10 cellular contexts compared by ENCODE assay signal in genomic region chr12:110253176-110253575, GRCh38. TPM values are rescaled to one million over a fixed set of nuclear protein-coding genes. Genes with fewer than 3 reads are reported as not detected.
DNase-seq lines count a peak whose midpoint lies in the region; ATAC-seq and TF ChIP-seq lines count a peak whose summit lies in the region.
"Had no signal": no experiment of that assay in that cellular context is flagged by ENCODE, and none has a peak within 500 bp of the region (broad histone marks: within the 10 kb centered on the region; RNA-seq: fewer than 3 reads in every experiment).

No MANE protein-coding gene starts in this region.

- peaks cover 6% of the 10 kb centered on the region for H3K27me3 Mint-ChIP-seq in GM23338 (ENCODE audit: insufficient read depth, low read depth, poor library complexity)

- DNase-seq in GM23338 (ENCODE audit: low spot score) (no peak), coronary artery (ENCODE audit: low spot score) (peak; percentile 84), left colon (peak; percentile 34 to 46), sigmoid colon (peak; percentile 79), NCI-H2227 treated with DMSO at 0.1 percent for 48 hours (lab: John Stamatoyannopoulos, UW) (no peak)
- no peak for DNase-seq in activated CD4-positive, alpha-beta T cell treated with anti-CD3 and anti-CD28 coated beads for 4 hours
- DNase-seq: NCI-H1092 treated with DMSO at 0.1 percent for 48 hours had no signal

- TF ChIP-seq POLR2A in sigmoid colon (IDR thresholded peaks at IDR 0.05), result no peak

- TF ChIP-seq CTCF in GM23338 (conservative IDR thresholded peaks at IDR 0.05; ENCODE audit: low read depth in 2 of 2), result no peak
- TF ChIP-seq CTCF in coronary artery (IDR thresholded peaks at IDR 0.05), result no peak
- no peak for TF ChIP-seq CTCF in sigmoid colon (IDR thresholded peaks at IDR 0.05)

- H3K4me3 ChIP-seq in GM23338 (no peak overlapping the region), coronary artery (peak overlapping the region; percentile 40), sigmoid colon (no peak overlapping the region)
- H3K4me3 ChIP-seq: neural progenitor cell had no signal

- no peaks in the 10 kb centered on the region for H3K27me3 ChIP-seq in GM23338 (ENCODE audit: insufficient read depth)
- H3K27me3 ChIP-seq in sigmoid colon, result no peaks in the 10 kb centered on the region
- H3K27me3 ChIP-seq: neural progenitor cell had no signal

- H3K4me1 ChIP-seq in GM23338 (ENCODE audit: insufficient read depth) (no peaks in the 10 kb centered on the region), sigmoid colon (peaks cover 0 to 26% (median 16%) of the 10 kb centered on the region in 4 donors)
- H3K4me1 ChIP-seq: neural progenitor cell had no signal

- H3K27ac ChIP-seq in GM23338 (ENCODE audit: low read depth), result peak overlapping the region; percentile 51; the same call in 1 of the 2 replicates
- peak overlapping the region; percentile 85 to 87 for H3K27ac ChIP-seq in coronary artery
- H3K27ac ChIP-seq in sigmoid colon, result peak overlapping the region; percentile 39 to 58 (median 47)
- H3K27ac ChIP-seq: neural progenitor cell had no signal

- no peaks in the 10 kb centered on the region for H3K9me3 Mint-ChIP-seq in GM23338
- H3K9me3 Mint-ChIP-seq: neural progenitor cell had no signal

- H2AFZ ChIP-seq in GM23338, result no peak overlapping the region
- H2AFZ ChIP-seq: neural progenitor cell had no signal

- no peak overlapping the region for H3K4me2 ChIP-seq in GM23338
- H3K4me2 ChIP-seq: neural progenitor cell had no signal

- ATAC-seq in GM23338, result no peak
- ATAC-seq in left colon, result no peak
- ATAC-seq in HG03139 (IDR thresholded peaks at IDR 0.05; ENCODE audit: unreplicated experiment), result no peak
- no peak for ATAC-seq in HG03159 (IDR thresholded peaks at IDR 0.05; ENCODE audit: unreplicated experiment)

- no peaks in the 10 kb centered on the region for H3K36me3 Mint-ChIP-seq in GM23338 (ENCODE audit: low read depth)

- peak in 2 of 4 donors; percentile 35 to 70 for TF ChIP-seq EP300 in sigmoid colon (IDR thresholded peaks at IDR 0.05)

- H3K4me1 Mint-ChIP-seq in GM23338, result peaks cover 4% of the 10 kb centered on the region; the same call in 1 of the 3 replicates

- intact Hi-C loops in left colon (cut with DNase I, micrococcal nuclease), result no loop called here
- intact Hi-C loops in sigmoid colon (cut with DNase I), result no loop called here

- no peaks in the 10 kb centered on the region for H4K20me1 ChIP-seq in GM23338 (replicated peaks; ENCODE audit: insufficient read depth)

- no peaks in the 10 kb centered on the region for H3K9me2 ChIP-seq in GM23338 (ENCODE audit: insufficient read depth)

- no peaks in the 10 kb centered on the region for H3F3A ChIP-seq in GM23338 (replicated peaks; ENCODE audit: low read depth)

- peak overlapping the region; percentile 32; the same call in 1 of the 2 replicates for H3K27ac Mint-ChIP-seq in GM23338
- H3K27ac Mint-ChIP-seq: neural progenitor cell had no signal

- no peaks in the 10 kb centered on the region for H3K9me3 ChIP-seq in sigmoid colon

- H3K36me3 ChIP-seq in GM23338 (ENCODE audit: insufficient read depth), result no peaks in the 10 kb centered on the region
- no peaks in the 10 kb centered on the region for H3K36me3 ChIP-seq in sigmoid colon
- H3K36me3 ChIP-seq: neural progenitor cell had no signal

- 71 to 78% methylated on average over 9 of the region's 9 CpGs for WGBS in sigmoid colon, 2 donors

- H3K4me3 Mint-ChIP-seq in GM23338, result no peak overlapping the region
- H3K4me3 Mint-ChIP-seq: neural progenitor cell had no signal

- no peaks in the 10 kb centered on the region for H3K79me2 ChIP-seq in GM23338 (replicated peaks; ENCODE audit: insufficient read depth)

TF ChIP-seq in GM23338, 12 proteins besides CTCF, POLR2A, EP300 and RAD21:
- TF ChIP-seq EZH2 (IDR thresholded peaks at IDR 0.05; ENCODE audit: low read depth, unreplicated experiment), result no peak
- no peak for TF ChIP-seq ZNF114 (CRISPR knock-in tag; IDR thresholded peaks at IDR 0.05)
- no peak for TF ChIP-seq EZH2phosphoT487 (IDR thresholded peaks at IDR 0.05; ENCODE audit: unreplicated experiment)
- TF ChIP-seq STAT1 (IDR thresholded peaks at IDR 0.05; ENCODE audit: unreplicated experiment), result no peak
- TF ChIP-seq JUNB (IDR thresholded peaks at IDR 0.05; ENCODE audit: unreplicated experiment), result no peak
- no peak for TF ChIP-seq ETS1 (IDR thresholded peaks at IDR 0.05)
- no peak for TF ChIP-seq POLR2AphosphoS5 (IDR thresholded peaks at IDR 0.05; ENCODE audit: low read depth)
- TF ChIP-seq, protein P1, sequence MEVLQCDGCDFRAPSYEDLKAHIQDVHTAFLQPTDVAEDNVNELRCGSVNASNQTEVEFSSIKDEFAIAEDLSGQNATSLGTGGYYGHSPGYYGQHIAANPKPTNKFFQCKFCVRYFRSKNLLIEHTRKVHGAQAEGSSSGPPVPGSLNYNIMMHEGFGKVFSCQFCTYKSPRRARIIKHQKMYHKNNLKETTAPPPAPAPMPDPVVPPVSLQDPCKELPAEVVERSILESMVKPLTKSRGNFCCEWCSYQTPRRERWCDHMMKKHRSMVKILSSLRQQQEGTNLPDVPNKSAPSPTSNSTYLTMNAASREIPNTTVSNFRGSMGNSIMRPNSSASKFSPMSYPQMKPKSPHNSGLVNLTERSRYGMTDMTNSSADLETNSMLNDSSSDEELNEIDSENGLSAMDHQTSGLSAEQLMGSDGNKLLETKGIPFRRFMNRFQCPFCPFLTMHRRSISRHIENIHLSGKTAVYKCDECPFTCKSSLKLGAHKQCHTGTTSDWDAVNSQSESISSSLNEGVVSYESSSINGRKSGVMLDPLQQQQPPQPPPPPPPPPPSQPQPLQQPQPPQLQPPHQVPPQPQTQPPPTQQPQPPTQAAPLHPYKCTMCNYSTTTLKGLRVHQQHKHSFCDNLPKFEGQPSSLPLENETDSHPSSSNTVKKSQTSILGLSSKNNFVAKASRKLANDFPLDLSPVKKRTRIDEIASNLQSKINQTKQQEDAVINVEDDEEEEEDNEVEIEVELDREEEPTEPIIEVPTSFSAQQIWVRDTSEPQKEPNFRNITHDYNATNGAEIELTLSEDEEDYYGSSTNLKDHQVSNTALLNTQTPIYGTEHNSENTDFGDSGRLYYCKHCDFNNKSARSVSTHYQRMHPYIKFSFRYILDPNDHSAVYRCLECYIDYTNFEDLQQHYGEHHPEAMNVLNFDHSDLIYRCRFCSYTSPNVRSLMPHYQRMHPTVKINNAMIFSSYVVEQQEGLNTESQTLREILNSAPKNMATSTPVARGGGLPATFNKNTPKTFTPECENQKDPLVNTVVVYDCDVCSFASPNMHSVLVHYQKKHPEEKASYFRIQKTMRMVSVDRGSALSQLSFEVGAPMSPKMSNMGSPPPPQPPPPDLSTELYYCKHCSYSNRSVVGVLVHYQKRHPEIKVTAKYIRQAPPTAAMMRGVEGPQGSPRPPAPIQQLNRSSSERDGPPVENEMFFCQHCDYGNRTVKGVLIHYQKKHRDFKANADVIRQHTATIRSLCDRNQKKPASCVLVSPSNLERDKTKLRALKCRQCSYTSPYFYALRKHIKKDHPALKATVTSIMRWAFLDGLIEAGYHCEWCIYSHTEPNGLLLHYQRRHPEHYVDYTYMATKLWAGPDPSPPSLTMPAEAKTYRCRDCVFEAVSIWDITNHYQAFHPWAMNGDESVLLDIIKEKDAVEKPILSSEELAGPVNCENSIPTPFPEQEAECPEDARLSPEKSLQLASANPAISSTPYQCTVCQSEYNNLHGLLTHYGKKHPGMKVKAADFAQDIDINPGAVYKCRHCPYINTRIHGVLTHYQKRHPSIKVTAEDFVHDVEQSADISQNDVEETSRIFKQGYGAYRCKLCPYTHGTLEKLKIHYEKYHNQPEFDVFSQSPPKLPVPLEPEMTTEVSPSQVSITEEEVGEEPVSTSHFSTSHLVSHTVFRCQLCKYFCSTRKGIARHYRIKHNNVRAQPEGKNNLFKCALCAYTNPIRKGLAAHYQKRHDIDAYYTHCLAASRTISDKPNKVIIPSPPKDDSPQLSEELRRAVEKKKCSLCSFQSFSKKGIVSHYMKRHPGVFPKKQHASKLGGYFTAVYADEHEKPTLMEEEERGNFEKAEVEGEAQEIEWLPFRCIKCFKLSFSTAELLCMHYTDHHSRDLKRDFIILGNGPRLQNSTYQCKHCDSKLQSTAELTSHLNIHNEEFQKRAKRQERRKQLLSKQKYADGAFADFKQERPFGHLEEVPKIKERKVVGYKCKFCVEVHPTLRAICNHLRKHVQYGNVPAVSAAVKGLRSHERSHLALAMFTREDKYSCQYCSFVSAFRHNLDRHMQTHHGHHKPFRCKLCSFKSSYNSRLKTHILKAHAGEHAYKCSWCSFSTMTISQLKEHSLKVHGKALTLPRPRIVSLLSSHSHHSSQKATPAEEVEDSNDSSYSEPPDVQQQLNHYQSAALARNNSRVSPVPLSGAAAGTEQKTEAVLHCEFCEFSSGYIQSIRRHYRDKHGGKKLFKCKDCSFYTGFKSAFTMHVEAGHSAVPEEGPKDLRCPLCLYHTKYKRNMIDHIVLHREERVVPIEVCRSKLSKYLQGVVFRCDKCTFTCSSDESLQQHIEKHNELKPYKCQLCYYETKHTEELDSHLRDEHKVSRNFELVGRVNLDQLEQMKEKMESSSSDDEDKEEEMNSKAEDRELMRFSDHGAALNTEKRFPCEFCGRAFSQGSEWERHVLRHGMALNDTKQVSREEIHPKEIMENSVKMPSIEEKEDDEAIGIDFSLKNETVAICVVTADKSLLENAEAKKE (CRISPR knock-in tag; IDR thresholded peaks at IDR 0.05), result no peak

RNA-seq across cellular contexts. Expression of gene ATP2A2, which starts 27.9 kb away (rescaled TPM):
- total RNA-seq in GM23338 (2014; rRNA removed; shearing (Covaris generic)), result 201 and 225 TPM in 2 replicates
- polyA plus RNA-seq in GM23338 (2016; fragmentation: Nextera tagmentation; extraction: Ambion mirVana) (44.2 and 47.2 TPM in 2 replicates), sigmoid colon (100 to 1,000 TPM in 1 of 3 donors, 10 to 100 TPM in 2; 16.6 to 115 (median 16.8) TPM)
- total RNA-seq in left colon (100 to 1,000 TPM; 248 to 279 TPM), sigmoid colon (100 to 1,000 TPM in 2 of 4 donors, 10 to 100 TPM in 2; 79.5 to 121 (median 93.7) TPM)

Comparison
In these comparisons a context has a peak if more than half of its experiments do, and no peak if none do; other contexts are left out.
1. DNase-seq: peak in coronary artery (single experiment), left colon (2 of 2) and sigmoid colon (single experiment); none in GM23338 (single experiment), NCI-H2227 treated with DMSO at 0.1 percent for 48 hours (single experiment) and activated CD4-positive, alpha-beta T cell treated with anti-CD3 and anti-CD28 coated beads for 4 hours (0 of 2).
2. Peak in every context shown above with its lines, with median percentiles within 50 percentile points of each other: H3K27ac ChIP-seq.